2 cellular contexts compared by ENCODE assay signal in the genomic region with DNA sequence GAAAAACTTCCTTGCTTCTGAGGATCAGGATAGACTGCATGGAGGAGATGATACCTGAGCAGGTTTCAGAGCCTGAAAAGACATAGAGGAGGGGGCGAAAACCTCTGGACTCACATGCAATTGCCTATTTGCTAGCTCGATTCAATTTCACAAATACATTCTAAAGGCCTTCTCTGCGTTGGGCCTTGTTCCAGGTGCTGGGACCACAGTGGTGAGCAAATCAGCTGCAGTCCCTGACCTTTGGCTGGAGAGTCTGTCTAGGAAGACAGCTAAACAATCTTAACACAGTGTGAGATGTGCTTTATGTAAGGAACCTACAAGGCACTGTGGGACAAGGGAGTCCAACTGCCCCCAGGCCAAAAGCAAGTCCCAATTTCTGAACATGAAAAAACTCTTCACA.
TF ChIP-seq lines count a peak whose summit lies in the region.

No MANE protein-coding gene starts in this region.

TF ChIP-seq in GM23338, 12 proteins besides CTCF, POLR2A, EP300 and RAD21 (continues in another document):
- no peak for TF ChIP-seq EZH2phosphoT487 (IDR thresholded peaks at IDR 0.05; ENCODE audit: unreplicated experiment)
- TF ChIP-seq, protein P1, sequence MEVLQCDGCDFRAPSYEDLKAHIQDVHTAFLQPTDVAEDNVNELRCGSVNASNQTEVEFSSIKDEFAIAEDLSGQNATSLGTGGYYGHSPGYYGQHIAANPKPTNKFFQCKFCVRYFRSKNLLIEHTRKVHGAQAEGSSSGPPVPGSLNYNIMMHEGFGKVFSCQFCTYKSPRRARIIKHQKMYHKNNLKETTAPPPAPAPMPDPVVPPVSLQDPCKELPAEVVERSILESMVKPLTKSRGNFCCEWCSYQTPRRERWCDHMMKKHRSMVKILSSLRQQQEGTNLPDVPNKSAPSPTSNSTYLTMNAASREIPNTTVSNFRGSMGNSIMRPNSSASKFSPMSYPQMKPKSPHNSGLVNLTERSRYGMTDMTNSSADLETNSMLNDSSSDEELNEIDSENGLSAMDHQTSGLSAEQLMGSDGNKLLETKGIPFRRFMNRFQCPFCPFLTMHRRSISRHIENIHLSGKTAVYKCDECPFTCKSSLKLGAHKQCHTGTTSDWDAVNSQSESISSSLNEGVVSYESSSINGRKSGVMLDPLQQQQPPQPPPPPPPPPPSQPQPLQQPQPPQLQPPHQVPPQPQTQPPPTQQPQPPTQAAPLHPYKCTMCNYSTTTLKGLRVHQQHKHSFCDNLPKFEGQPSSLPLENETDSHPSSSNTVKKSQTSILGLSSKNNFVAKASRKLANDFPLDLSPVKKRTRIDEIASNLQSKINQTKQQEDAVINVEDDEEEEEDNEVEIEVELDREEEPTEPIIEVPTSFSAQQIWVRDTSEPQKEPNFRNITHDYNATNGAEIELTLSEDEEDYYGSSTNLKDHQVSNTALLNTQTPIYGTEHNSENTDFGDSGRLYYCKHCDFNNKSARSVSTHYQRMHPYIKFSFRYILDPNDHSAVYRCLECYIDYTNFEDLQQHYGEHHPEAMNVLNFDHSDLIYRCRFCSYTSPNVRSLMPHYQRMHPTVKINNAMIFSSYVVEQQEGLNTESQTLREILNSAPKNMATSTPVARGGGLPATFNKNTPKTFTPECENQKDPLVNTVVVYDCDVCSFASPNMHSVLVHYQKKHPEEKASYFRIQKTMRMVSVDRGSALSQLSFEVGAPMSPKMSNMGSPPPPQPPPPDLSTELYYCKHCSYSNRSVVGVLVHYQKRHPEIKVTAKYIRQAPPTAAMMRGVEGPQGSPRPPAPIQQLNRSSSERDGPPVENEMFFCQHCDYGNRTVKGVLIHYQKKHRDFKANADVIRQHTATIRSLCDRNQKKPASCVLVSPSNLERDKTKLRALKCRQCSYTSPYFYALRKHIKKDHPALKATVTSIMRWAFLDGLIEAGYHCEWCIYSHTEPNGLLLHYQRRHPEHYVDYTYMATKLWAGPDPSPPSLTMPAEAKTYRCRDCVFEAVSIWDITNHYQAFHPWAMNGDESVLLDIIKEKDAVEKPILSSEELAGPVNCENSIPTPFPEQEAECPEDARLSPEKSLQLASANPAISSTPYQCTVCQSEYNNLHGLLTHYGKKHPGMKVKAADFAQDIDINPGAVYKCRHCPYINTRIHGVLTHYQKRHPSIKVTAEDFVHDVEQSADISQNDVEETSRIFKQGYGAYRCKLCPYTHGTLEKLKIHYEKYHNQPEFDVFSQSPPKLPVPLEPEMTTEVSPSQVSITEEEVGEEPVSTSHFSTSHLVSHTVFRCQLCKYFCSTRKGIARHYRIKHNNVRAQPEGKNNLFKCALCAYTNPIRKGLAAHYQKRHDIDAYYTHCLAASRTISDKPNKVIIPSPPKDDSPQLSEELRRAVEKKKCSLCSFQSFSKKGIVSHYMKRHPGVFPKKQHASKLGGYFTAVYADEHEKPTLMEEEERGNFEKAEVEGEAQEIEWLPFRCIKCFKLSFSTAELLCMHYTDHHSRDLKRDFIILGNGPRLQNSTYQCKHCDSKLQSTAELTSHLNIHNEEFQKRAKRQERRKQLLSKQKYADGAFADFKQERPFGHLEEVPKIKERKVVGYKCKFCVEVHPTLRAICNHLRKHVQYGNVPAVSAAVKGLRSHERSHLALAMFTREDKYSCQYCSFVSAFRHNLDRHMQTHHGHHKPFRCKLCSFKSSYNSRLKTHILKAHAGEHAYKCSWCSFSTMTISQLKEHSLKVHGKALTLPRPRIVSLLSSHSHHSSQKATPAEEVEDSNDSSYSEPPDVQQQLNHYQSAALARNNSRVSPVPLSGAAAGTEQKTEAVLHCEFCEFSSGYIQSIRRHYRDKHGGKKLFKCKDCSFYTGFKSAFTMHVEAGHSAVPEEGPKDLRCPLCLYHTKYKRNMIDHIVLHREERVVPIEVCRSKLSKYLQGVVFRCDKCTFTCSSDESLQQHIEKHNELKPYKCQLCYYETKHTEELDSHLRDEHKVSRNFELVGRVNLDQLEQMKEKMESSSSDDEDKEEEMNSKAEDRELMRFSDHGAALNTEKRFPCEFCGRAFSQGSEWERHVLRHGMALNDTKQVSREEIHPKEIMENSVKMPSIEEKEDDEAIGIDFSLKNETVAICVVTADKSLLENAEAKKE (CRISPR knock-in tag; IDR thresholded peaks at IDR 0.05): no peak
- no peak for TF ChIP-seq POLR2AphosphoS5 (IDR thresholded peaks at IDR 0.05; ENCODE audit: low read depth)
- TF ChIP-seq JUNB (IDR thresholded peaks at IDR 0.05; ENCODE audit: unreplicated experiment): no peak
- no peak for TF ChIP-seq ZNF114 (CRISPR knock-in tag; IDR thresholded peaks at IDR 0.05)
- no peak for TF ChIP-seq EZH2 (IDR thresholded peaks at IDR 0.05; ENCODE audit: low read depth, unreplicated experiment)
- TF ChIP-seq STAT1 (IDR thresholded peaks at IDR 0.05; ENCODE audit: unreplicated experiment): no peak
- TF ChIP-seq ZNF331 (CRISPR knock-in tag; IDR thresholded peaks at IDR 0.05; ENCODE audit: low read depth): no peak
- TF ChIP-seq CREB1 (CRISPR knock-in tag; IDR thresholded peaks at IDR 0.05; ENCODE audit: low read depth): no peak
- TF ChIP-seq NANOG (IDR thresholded peaks at IDR 0.05; ENCODE audit: borderline replicate concordance): no peak
- TF ChIP-seq, protein P2, sequence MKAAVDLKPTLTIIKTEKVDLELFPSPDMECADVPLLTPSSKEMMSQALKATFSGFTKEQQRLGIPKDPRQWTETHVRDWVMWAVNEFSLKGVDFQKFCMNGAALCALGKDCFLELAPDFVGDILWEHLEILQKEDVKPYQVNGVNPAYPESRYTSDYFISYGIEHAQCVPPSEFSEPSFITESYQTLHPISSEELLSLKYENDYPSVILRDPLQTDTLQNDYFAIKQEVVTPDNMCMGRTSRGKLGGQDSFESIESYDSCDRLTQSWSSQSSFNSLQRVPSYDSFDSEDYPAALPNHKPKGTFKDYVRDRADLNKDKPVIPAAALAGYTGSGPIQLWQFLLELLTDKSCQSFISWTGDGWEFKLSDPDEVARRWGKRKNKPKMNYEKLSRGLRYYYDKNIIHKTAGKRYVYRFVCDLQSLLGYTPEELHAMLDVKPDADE (IDR thresholded peaks at IDR 0.05): no peak

TF ChIP-seq in HepG2, 621 proteins besides CTCF, POLR2A, EP300 and RAD21:
- TF ChIP-seq, protein P3, sequence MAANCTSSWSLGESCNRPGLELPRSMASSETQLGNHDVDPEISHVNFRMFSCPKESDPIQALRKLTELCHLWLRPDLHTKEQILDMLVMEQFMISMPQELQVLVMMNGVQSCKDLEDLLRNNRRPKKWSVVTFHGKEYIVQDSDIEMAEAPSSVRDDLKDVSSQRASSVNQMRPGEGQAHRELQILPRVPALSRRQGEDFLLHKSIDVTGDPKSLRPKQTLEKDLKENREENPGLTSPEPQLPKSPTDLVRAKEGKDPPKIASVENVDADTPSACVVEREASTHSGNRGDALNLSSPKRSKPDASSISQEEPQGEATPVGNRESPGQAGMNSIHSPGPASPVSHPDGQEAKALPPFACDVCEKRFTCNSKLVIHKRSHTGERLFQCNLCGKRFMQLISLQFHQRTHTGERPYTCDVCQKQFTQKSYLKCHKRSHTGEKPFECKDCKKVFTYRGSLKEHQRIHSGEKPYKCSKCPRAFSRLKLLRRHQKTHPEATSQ (CRISPR knock-in tag; IDR thresholded peaks at IDR 0.05; ENCODE audit: borderline replicate concordance): no peak
- TF ChIP-seq, protein P4, sequence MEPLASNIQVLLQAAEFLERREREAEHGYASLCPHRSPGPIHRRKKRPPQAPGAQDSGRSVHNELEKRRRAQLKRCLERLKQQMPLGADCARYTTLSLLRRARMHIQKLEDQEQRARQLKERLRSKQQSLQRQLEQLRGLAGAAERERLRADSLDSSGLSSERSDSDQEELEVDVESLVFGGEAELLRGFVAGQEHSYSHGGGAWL (CRISPR knock-in tag; IDR thresholded peaks at IDR 0.05): no peak
- TF ChIP-seq GATAD2A (CRISPR knock-in tag; IDR thresholded peaks at IDR 0.05): peak; percentile 21; the same call in 1 of the 2 replicates
- 0 out of 2 replicates have a peak, but pooled peaks have one; percentile 25 for TF ChIP-seq ZSCAN21 (CRISPR knock-in tag; IDR thresholded peaks at IDR 0.05; ENCODE audit: borderline replicate concordance)
- peak; percentile 69 for TF ChIP-seq ZFX (CRISPR knock-in tag; IDR thresholded peaks at IDR 0.05; ENCODE audit: low read depth)
- TF ChIP-seq, protein P5, sequence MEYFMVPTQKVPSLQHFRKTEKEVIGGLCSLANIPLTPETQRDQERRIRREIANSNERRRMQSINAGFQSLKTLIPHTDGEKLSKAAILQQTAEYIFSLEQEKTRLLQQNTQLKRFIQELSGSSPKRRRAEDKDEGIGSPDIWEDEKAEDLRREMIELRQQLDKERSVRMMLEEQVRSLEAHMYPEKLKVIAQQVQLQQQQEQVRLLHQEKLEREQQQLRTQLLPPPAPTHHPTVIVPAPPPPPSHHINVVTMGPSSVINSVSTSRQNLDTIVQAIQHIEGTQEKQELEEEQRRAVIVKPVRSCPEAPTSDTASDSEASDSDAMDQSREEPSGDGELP (IDR thresholded peaks at IDR 0.05; ENCODE audit: borderline replicate concordance, low read depth): peak; percentile 52; the same call in 1 of the 2 replicates
- no peak for TF ChIP-seq PHF8 (CRISPR knock-in tag; IDR thresholded peaks at IDR 0.05)
- TF ChIP-seq, protein P6, sequence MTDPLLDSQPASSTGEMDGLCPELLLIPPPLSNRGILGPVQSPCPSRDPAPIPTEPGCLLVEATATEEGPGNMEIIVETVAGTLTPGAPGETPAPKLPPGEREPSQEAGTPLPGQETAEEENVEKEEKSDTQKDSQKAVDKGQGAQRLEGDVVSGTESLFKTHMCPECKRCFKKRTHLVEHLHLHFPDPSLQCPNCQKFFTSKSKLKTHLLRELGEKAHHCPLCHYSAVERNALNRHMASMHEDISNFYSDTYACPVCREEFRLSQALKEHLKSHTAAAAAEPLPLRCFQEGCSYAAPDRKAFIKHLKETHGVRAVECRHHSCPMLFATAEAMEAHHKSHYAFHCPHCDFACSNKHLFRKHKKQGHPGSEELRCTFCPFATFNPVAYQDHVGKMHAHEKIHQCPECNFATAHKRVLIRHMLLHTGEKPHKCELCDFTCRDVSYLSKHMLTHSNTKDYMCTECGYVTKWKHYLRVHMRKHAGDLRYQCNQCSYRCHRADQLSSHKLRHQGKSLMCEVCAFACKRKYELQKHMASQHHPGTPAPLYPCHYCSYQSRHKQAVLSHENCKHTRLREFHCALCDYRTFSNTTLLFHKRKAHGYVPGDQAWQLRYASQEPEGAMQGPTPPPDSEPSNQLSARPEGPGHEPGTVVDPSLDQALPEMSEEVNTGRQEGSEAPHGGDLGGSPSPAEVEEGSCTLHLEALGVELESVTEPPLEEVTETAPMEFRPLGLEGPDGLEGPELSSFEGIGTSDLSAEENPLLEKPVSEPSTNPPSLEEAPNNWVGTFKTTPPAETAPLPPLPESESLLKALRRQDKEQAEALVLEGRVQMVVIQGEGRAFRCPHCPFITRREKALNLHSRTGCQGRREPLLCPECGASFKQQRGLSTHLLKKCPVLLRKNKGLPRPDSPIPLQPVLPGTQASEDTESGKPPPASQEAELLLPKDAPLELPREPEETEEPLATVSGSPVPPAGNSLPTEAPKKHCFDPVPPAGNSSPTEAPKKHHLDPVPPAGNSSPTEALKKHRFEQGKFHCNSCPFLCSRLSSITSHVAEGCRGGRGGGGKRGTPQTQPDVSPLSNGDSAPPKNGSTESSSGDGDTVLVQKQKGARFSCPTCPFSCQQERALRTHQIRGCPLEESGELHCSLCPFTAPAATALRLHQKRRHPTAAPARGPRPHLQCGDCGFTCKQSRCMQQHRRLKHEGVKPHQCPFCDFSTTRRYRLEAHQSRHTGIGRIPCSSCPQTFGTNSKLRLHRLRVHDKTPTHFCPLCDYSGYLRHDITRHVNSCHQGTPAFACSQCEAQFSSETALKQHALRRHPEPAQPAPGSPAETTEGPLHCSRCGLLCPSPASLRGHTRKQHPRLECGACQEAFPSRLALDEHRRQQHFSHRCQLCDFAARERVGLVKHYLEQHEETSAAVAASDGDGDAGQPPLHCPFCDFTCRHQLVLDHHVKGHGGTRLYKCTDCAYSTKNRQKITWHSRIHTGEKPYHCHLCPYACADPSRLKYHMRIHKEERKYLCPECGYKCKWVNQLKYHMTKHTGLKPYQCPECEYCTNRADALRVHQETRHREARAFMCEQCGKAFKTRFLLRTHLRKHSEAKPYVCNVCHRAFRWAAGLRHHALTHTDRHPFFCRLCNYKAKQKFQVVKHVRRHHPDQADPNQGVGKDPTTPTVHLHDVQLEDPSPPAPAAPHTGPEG (CRISPR knock-in tag; IDR thresholded peaks at IDR 0.05): no peak
- TF ChIP-seq NFE2 (CRISPR knock-in tag; IDR thresholded peaks at IDR 0.05): no peak
- TF ChIP-seq MBNL3 (CRISPR knock-in tag; conservative IDR thresholded peaks at IDR 0.05): no peak
- TF ChIP-seq ZNF644 (CRISPR knock-in tag; IDR thresholded peaks at IDR 0.05; ENCODE audit: low read depth): 0 out of 2 replicates have a peak, but pooled peaks have one; percentile 23
- 0 out of 2 replicates have a peak, but pooled peaks have one; percentile 20 for TF ChIP-seq POGZ (CRISPR knock-in tag; IDR thresholded peaks at IDR 0.05)
- no peak for TF ChIP-seq ZNF335 (CRISPR knock-in tag; IDR thresholded peaks at IDR 0.05)
- peak; percentile 35; the same call in 1 of the 2 replicates for TF ChIP-seq HNF4A (CRISPR knock-in tag; IDR thresholded peaks at IDR 0.05)
- TF ChIP-seq BCL6 (CRISPR knock-in tag; IDR thresholded peaks at IDR 0.05): 0 out of 2 replicates have a peak, but pooled peaks have one; percentile 31
- 0 out of 2 replicates have a peak, but pooled peaks have one; percentile 33 for TF ChIP-seq NR2F6 (IDR thresholded peaks at IDR 0.05)
- TF ChIP-seq NR2F6 (CRISPR knock-in tag; IDR thresholded peaks at IDR 0.05): peak; percentile 49; the same call in 1 of the 2 replicates
